ENCODE assay signal across 2 cellular contexts in the genomic region with DNA sequence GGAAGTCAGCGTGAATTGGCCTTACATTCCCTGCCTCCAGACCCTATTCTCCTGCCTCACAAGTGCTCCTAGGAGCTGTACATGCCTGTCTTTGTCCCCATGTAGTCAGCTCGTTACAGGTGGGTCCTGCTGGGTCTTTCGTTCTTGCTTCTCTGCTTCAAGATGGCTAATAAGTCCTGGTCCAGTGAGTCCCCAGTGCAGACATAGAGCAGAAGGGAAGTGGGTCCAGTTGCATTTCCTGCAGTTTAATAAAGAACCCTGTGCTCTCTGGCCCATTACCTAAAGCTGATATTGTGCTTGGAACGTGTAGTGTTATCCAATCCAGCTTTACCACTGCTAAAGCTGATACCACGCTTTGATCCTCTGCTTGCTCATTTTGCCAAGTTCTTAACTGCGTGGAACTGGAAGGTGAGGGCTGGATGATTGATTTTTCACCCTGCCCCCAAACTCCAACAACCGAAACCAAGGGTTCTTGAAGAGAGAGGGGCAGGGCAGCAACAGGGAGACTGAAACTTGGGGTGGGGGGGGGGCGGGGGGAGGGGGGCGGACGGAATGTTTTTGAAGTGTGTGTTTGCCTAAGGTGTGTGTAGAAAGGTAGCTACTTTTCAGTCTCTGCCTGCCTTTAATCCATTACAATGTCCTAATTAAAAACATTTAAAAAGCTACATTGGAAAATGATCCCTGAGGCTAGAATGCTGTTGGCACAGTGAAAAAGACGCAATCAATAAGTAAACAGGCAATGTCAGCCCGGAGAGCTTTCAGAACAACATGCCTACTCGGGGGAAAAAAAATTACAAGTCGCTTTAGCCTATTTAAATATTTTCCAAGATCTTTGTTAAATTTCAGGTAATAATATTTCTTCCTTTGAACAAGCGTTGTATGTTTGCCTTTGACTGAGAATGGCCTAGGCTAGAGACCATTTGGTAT.
TF ChIP-seq lines count a peak whose summit lies in the region.

No MANE protein-coding gene starts in this region.

TF ChIP-seq in GM23338, 12 proteins besides CTCF, POLR2A, EP300 and RAD21:
- TF ChIP-seq ETS1 (IDR thresholded peaks at IDR 0.05): no peak
- TF ChIP-seq, protein P1, sequence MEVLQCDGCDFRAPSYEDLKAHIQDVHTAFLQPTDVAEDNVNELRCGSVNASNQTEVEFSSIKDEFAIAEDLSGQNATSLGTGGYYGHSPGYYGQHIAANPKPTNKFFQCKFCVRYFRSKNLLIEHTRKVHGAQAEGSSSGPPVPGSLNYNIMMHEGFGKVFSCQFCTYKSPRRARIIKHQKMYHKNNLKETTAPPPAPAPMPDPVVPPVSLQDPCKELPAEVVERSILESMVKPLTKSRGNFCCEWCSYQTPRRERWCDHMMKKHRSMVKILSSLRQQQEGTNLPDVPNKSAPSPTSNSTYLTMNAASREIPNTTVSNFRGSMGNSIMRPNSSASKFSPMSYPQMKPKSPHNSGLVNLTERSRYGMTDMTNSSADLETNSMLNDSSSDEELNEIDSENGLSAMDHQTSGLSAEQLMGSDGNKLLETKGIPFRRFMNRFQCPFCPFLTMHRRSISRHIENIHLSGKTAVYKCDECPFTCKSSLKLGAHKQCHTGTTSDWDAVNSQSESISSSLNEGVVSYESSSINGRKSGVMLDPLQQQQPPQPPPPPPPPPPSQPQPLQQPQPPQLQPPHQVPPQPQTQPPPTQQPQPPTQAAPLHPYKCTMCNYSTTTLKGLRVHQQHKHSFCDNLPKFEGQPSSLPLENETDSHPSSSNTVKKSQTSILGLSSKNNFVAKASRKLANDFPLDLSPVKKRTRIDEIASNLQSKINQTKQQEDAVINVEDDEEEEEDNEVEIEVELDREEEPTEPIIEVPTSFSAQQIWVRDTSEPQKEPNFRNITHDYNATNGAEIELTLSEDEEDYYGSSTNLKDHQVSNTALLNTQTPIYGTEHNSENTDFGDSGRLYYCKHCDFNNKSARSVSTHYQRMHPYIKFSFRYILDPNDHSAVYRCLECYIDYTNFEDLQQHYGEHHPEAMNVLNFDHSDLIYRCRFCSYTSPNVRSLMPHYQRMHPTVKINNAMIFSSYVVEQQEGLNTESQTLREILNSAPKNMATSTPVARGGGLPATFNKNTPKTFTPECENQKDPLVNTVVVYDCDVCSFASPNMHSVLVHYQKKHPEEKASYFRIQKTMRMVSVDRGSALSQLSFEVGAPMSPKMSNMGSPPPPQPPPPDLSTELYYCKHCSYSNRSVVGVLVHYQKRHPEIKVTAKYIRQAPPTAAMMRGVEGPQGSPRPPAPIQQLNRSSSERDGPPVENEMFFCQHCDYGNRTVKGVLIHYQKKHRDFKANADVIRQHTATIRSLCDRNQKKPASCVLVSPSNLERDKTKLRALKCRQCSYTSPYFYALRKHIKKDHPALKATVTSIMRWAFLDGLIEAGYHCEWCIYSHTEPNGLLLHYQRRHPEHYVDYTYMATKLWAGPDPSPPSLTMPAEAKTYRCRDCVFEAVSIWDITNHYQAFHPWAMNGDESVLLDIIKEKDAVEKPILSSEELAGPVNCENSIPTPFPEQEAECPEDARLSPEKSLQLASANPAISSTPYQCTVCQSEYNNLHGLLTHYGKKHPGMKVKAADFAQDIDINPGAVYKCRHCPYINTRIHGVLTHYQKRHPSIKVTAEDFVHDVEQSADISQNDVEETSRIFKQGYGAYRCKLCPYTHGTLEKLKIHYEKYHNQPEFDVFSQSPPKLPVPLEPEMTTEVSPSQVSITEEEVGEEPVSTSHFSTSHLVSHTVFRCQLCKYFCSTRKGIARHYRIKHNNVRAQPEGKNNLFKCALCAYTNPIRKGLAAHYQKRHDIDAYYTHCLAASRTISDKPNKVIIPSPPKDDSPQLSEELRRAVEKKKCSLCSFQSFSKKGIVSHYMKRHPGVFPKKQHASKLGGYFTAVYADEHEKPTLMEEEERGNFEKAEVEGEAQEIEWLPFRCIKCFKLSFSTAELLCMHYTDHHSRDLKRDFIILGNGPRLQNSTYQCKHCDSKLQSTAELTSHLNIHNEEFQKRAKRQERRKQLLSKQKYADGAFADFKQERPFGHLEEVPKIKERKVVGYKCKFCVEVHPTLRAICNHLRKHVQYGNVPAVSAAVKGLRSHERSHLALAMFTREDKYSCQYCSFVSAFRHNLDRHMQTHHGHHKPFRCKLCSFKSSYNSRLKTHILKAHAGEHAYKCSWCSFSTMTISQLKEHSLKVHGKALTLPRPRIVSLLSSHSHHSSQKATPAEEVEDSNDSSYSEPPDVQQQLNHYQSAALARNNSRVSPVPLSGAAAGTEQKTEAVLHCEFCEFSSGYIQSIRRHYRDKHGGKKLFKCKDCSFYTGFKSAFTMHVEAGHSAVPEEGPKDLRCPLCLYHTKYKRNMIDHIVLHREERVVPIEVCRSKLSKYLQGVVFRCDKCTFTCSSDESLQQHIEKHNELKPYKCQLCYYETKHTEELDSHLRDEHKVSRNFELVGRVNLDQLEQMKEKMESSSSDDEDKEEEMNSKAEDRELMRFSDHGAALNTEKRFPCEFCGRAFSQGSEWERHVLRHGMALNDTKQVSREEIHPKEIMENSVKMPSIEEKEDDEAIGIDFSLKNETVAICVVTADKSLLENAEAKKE (CRISPR knock-in tag; IDR thresholded peaks at IDR 0.05): no peak
- TF ChIP-seq EZH2 (IDR thresholded peaks at IDR 0.05; ENCODE audit: low read depth, unreplicated experiment): no peak
- TF ChIP-seq ZNF331 (CRISPR knock-in tag; IDR thresholded peaks at IDR 0.05; ENCODE audit: low read depth): no peak
- no peak for TF ChIP-seq ZNF114 (CRISPR knock-in tag; IDR thresholded peaks at IDR 0.05)
- TF ChIP-seq STAT1 (IDR thresholded peaks at IDR 0.05; ENCODE audit: unreplicated experiment): no peak

TF ChIP-seq in H1, 55 proteins besides CTCF, POLR2A, EP300 and RAD21:
- TF ChIP-seq RFX5 (IDR thresholded peaks at IDR 0.05; ENCODE audit: borderline replicate concordance, low read depth, low read length) (no peak), ASH2L (IDR thresholded peaks at IDR 0.05; ENCODE audit: low read length) (peak; percentile 26)
